ENCODE assay signal across 9 cellular contexts in genomic region chr22:25060522-25061071, GRCh38.
DNase-seq lines count a peak whose midpoint lies in the region; ATAC-seq and TF ChIP-seq lines count a peak whose summit lies in the region.
"Had no signal": no experiment of that assay in that cellular context is flagged by ENCODE, and none has a peak within 500 bp of the region (broad histone marks: within the 10 kb centered on the region; RNA-seq: fewer than 3 reads in every experiment).

No MANE protein-coding gene starts in this region.

- POLR2A ChIA-PET in RWPE1 (lab: Yijun Ruan, JAX; ENCODE audit: low non-redundant PET): no interaction called here

- H3K4me1 Mint-ChIP-seq in CD14-positive monocyte: peaks cover 2% of the 10 kb centered on the region

- H3K79me1 ChIP-seq in mesendoderm (ENCODE audit: low read length): no peaks in the 10 kb centered on the region

- no peaks in the 10 kb centered on the region for H3K27me3 ChIP-seq in mesendoderm (ENCODE audit: insufficient read depth, low read length, poor library complexity)

- no peak overlapping the region for H4K8ac ChIP-seq in mesendoderm (ENCODE audit: low read depth, low read length)

- H3K79me2 ChIP-seq in mesendoderm (ENCODE audit: control insufficient read depth, insufficient read depth, low read length): no peaks in the 10 kb centered on the region

- no peak overlapping the region for H2AK5ac ChIP-seq in mesendoderm (ENCODE audit: low read length)

- no peak for ATAC-seq in GM21717 (IDR thresholded peaks at IDR 0.05; ENCODE audit: unreplicated experiment)

- no peak overlapping the region for H4K5ac ChIP-seq in mesendoderm (ENCODE audit: low read length)

- CTCF ChIA-PET in RWPE1 (lab: Yijun Ruan, JAX): interaction anchor here (1.3 to 2.0 kb wide), 2 partner anchors 12 to 122 kb away, joined by 4 to 5 read pairs; no protein-coding TSS in a partner anchor

- intact Hi-C loops in CD14-positive monocyte (cut with micrococcal nuclease): no loop called here

- H3K27ac ChIP-seq in RWPE1 (peak overlapping the region; percentile 65), mesendoderm (ENCODE audit: low read depth, low read length) (no peak overlapping the region)

- H3K36me3 ChIP-seq in mesendoderm (ENCODE audit: control insufficient read depth, insufficient read depth, low read length): no peaks in the 10 kb centered on the region

- H3K56ac ChIP-seq in mesendoderm (ENCODE audit: low read length): no peak overlapping the region

- no peak overlapping the region for H2BK15ac ChIP-seq in mesendoderm (replicated peaks; ENCODE audit: low read depth)

- peak; percentile 19 for DNase-seq in RWPE1 (ENCODE audit: low spot score)
- DNase-seq in central memory CD4-positive, alpha-beta T cell: peak; percentile 35
- no peak for DNase-seq in retinal pigment epithelial cell (ENCODE audit: low read depth)
- no peak for DNase-seq in CD14-positive monocyte (ENCODE audit: low spot score)
- no peak for DNase-seq in CD1c-positive myeloid dendritic cell (ENCODE audit: extremely low spot score)
- no peak for DNase-seq in mesendoderm
- DNase-seq: NCI-H774 had no signal

- no peak overlapping the region for H3K23ac ChIP-seq in mesendoderm (ENCODE audit: low read length)

- WGBS in mesendoderm (ENCODE audit: extremely low coverage, insufficient coverage, low lambda C conversion rate): no CpG with 5 or more reads among the region's 10 CpGs

- H3K27ac Mint-ChIP-seq in CD14-positive monocyte: no peak overlapping the region

- H3K4me3 ChIP-seq in retinal pigment epithelial cell (ENCODE audit: low read length): no peak overlapping the region
- H3K4me3 ChIP-seq in mesendoderm (ENCODE audit: low read length): no peak overlapping the region

- H3K4me1 ChIP-seq in mesendoderm (ENCODE audit: control insufficient read depth, low read depth, low read length): no peaks in the 10 kb centered on the region

- peak; percentile 48 for TF ChIP-seq CTCF in GM12873 (IDR thresholded peaks at IDR 0.05; ENCODE audit: insufficient read depth, low read depth, low read length, missing control alignments)
- no peak for TF ChIP-seq CTCF in RWPE1 (conservative IDR thresholded peaks at IDR 0.05; ENCODE audit: low read depth)
- peak; percentile 52 for TF ChIP-seq CTCF in retinal pigment epithelial cell (conservative IDR thresholded peaks at IDR 0.05; ENCODE audit: low read depth, low read length)
- no peak for TF ChIP-seq CTCF in CD14-positive monocyte (IDR thresholded peaks at IDR 0.05)

- no peak overlapping the region for H3K18ac ChIP-seq in mesendoderm (ENCODE audit: low read length)

- H2BK5ac ChIP-seq in mesendoderm (ENCODE audit: low read length): no peak overlapping the region

- H3K4ac ChIP-seq in mesendoderm (ENCODE audit: low read depth, low read length): no peak overlapping the region

- H3K9me3 Mint-ChIP-seq in CD14-positive monocyte: peaks cover 0 to 1% (median 0%) of the 10 kb centered on the region in 7 donors

- H2BK120ac ChIP-seq in mesendoderm (ENCODE audit: low read depth, low read length): no peak overlapping the region

- no peaks in the 10 kb centered on the region for H3K36me3 Mint-ChIP-seq in CD14-positive monocyte

- H3K4me2 ChIP-seq in mesendoderm (ENCODE audit: low read length): no peak overlapping the region

- peaks cover 7 to 13% (median 9%) of the 10 kb centered on the region in 3 donors for H3K27me3 Mint-ChIP-seq in CD14-positive monocyte (ENCODE audit: low read depth in 3 of 3)

- H3K9ac ChIP-seq in mesendoderm (ENCODE audit: low read length): no peak overlapping the region

- no peak overlapping the region for H3K4me3 Mint-ChIP-seq in CD14-positive monocyte

Comparison
In these comparisons a context has a peak if more than half of its experiments do, and no peak if none do; other contexts are left out.
1. CTCF ChIP-seq: peak in GM12873 (single experiment) and retinal pigment epithelial cell (single experiment); none in RWPE1 (single experiment) and CD14-positive monocyte (single experiment).
2. DNase-seq: peak in RWPE1 (single experiment) and central memory CD4-positive, alpha-beta T cell (single experiment); none in retinal pigment epithelial cell (single experiment), CD14-positive monocyte (single experiment), CD1c-positive myeloid dendritic cell (single experiment) and mesendoderm (single experiment).